8 cellular contexts compared by ENCODE assay signal in the genomic region with DNA sequence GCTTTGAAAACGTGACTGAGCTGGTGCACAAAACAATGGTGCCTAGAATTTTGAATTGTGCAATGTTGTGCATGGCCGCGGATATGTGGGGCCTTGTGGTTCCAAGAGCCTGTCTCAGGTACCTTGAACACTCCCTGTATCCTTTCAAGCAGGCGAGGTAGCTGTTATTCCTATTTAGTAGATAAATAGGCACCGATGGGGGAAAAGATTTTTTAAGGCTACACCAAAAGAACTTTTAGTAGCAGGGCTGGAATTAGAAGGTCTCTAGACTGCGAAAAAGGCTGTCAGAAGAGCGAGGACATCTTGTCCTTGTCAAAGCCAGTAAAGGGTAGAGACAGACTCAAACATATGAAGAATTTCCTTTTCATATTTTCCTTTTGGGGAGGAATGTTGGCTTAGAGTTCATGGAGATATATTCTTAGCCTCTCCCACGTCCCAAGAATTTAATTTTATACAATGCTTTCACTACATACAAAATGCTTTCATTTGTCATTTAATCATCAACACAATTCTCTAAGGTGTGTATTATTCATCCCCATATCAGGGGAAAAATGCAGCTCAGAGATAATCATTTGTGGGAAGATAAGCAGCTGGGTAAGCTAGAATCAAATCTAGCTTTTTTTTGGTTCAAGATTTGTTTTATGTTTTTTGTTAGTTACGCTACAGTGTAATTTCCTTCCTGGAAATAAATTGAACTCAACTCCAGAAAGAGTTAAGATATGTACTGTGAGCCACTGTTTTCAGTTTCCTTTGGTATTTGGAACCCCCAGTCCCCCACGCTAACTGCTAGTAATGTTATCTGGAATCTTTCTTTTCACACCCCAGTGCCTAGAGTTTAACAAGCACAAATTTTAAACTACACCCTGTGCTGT. TPM values are rescaled to one million over a fixed set of nuclear protein-coding genes. Genes with fewer than 3 reads are reported as not detected.
DNase-seq lines count a peak whose midpoint lies in the region; ATAC-seq, FAIRE-seq and TF ChIP-seq lines count a peak whose summit lies in the region.

No MANE protein-coding gene starts in this region.

- H3K9me2 ChIP-seq in GM23338 (ENCODE audit: insufficient read depth) (no peaks in the 10 kb centered on the region), PC-9 (ENCODE audit: insufficient read depth) (no peaks in the 10 kb centered on the region)

- H2AFZ ChIP-seq in GM23338 = no peak overlapping the region; the same call in 1 of the 2 replicates
- H2AFZ ChIP-seq in PC-9 = peak overlapping the region; percentile 74

- in situ Hi-C loops in gastrocnemius medialis (cut with MboI; ENCODE audit: low sequenced_read_pairs in 4 of 4) = no loop called here

- no peak for ATAC-seq in GM23338
- peak; percentile 50 to 59 for ATAC-seq in gastrocnemius medialis
- ATAC-seq in HG03095 (IDR thresholded peaks at IDR 0.05; ENCODE audit: unreplicated experiment) = no peak

- H3K36me3 Mint-ChIP-seq in GM23338 (ENCODE audit: low read depth) = peaks cover 40% of the 10 kb centered on the region

- no peaks in the 10 kb centered on the region for H3K9me3 ChIP-seq in PC-9 (ENCODE audit: insufficient read depth, low read depth)
- H3K9me3 ChIP-seq in iPS DF 6.9 (ENCODE audit: control insufficient read depth, insufficient read depth, low read length) = no peaks in the 10 kb centered on the region
- H3K9me3 ChIP-seq in gastrocnemius medialis = no peaks in the 10 kb centered on the region

- CTCF ChIA-PET in PC-9 (lab: Charles Lee) = interaction anchor here (1.0 kb wide), 1 partner anchor 39 kb away, joined by 5 read pairs; no protein-coding TSS in a partner anchor

- H3K9me3 Mint-ChIP-seq in GM23338 = peaks cover 16% of the 10 kb centered on the region; the same call in 2 of the 3 replicates

- WGBS in iPS DF 6.9 (ENCODE audit: insufficient coverage, insufficient read length) = no CpG with 5 or more reads among the region's 10 CpGs

- H3K4me2 ChIP-seq in GM23338 (peak overlapping the region; percentile 82), PC-9 (peak overlapping the region; percentile 91)

- BruUV-seq in PC-9 (replicated peaks; lab: Mats Ljungman, UMichigan) = TSS peak; percentile 70

- POLR2A ChIA-PET in PC-9 (lab: Charles Lee; ENCODE audit: unreplicated experiment) = interaction anchor here (1.5 kb wide), 1 partner anchor 11 kb away, joined by 9 read pairs; no protein-coding TSS in a partner anchor

- no peak for FAIRE-seq in D721Med (lab: Jason Lieb, UNC)

- DNase-seq in AML-193 (lab: John Stamatoyannopoulos, UW) (peak; percentile 55 to 58), GM23338 (ENCODE audit: low spot score) (peak; percentile 32), PC-9 (no peak), iPS DF 6.9 (ENCODE audit: low read depth, low spot score) (no peak), gastrocnemius medialis (peak; percentile 36 to 65), D721Med (ENCODE audit: insufficient read length, low spot score) (no peak)

- intact Hi-C loops in PC-9 (cut with micrococcal nuclease; ENCODE audit: unreplicated experiment) = loop anchor here (5.0 kb wide), 3 partner anchors 39 to 436 kb away; no protein-coding TSS in a partner anchor
- intact Hi-C loops in gastrocnemius medialis (cut with DNase I; ENCODE audit: low total_unique reads) = no loop called here

- TF ChIP-seq POLR2A in gastrocnemius medialis (IDR thresholded peaks at IDR 0.05) = no peak

- H3K27me3 Mint-ChIP-seq in GM23338 (ENCODE audit: insufficient read depth, low read depth, poor library complexity) = peaks cover 29% of the 10 kb centered on the region

- peaks cover 43% of the 10 kb centered on the region for H3K4me1 Mint-ChIP-seq in GM23338

- H3K4me3 Mint-ChIP-seq in GM23338 = peak overlapping the region; percentile 100

- H3F3A ChIP-seq in GM23338 (replicated peaks; ENCODE audit: low read depth) (peaks cover 32% of the 10 kb centered on the region), PC-9 (ENCODE audit: insufficient read depth, low read depth) (peaks cover 41% of the 10 kb centered on the region)

- H4K20me1 ChIP-seq in GM23338 (replicated peaks; ENCODE audit: insufficient read depth) (peaks cover 30% of the 10 kb centered on the region), PC-9 (ENCODE audit: insufficient read depth) (peaks cover 30% of the 10 kb centered on the region)

- H3K79me2 ChIP-seq in GM23338 (replicated peaks; ENCODE audit: insufficient read depth) (peaks cover 67% of the 10 kb centered on the region), PC-9 (ENCODE audit: low read depth) (peaks cover 70% of the 10 kb centered on the region)

- H3K4me3 ChIP-seq in GM23338 (peak overlapping the region; percentile 99), PC-9 (peak overlapping the region; percentile 77), iPS DF 6.9 (ENCODE audit: low read length) (peak overlapping the region; percentile 97; the same call in 1 of the 2 replicates), gastrocnemius medialis (peak overlapping the region; percentile 88 to 99 (median 94))

- H3K36me3 ChIP-seq in GM23338 (ENCODE audit: insufficient read depth) (peaks cover 26% of the 10 kb centered on the region), PC-9 (ENCODE audit: low read depth) (peaks cover 31% of the 10 kb centered on the region), iPS DF 6.9 (ENCODE audit: control insufficient read depth, insufficient read depth, low read length) (peaks cover 13% of the 10 kb centered on the region; the same call in 1 of the 2 replicates), gastrocnemius medialis (peaks cover 4 to 24% of the 10 kb centered on the region in 2 donors)

- H3K27ac ChIP-seq in GM23338 (ENCODE audit: low read depth) (peak overlapping the region; percentile 99), PC-9 (peak overlapping the region; percentile 96), angular gyrus (ENCODE audit: low read depth, low read length) (peak overlapping the region; percentile 98), iPS DF 6.9 (ENCODE audit: low read length) (no peak overlapping the region), gastrocnemius medialis (peak overlapping the region; percentile 97 to 99 (median 98))

- H3K27me3 ChIP-seq in GM23338 (ENCODE audit: insufficient read depth) (no peaks in the 10 kb centered on the region), PC-9 (ENCODE audit: insufficient read depth, low read depth) (no peaks in the 10 kb centered on the region), iPS DF 6.9 (ENCODE audit: control insufficient read depth, insufficient read depth, low read length) (no peaks in the 10 kb centered on the region), gastrocnemius medialis (no peaks in the 10 kb centered on the region)

- H3K27ac Mint-ChIP-seq in GM23338 = peak overlapping the region; percentile 98

- H3K4me1 ChIP-seq in GM23338 (ENCODE audit: insufficient read depth) (peaks cover 32% of the 10 kb centered on the region), PC-9 (replicated peaks; ENCODE audit: insufficient read depth) (peaks cover 41% of the 10 kb centered on the region), iPS DF 6.9 (ENCODE audit: control insufficient read depth, insufficient read depth, low read length) (no peaks in the 10 kb centered on the region), gastrocnemius medialis (peaks cover 46 to 52% of the 10 kb centered on the region in 2 donors)

- TF ChIP-seq CTCF in GM23338 (conservative IDR thresholded peaks at IDR 0.05; ENCODE audit: low read depth in 2 of 2) (no peak), PC-9 (conservative IDR thresholded peaks at IDR 0.05) (no peak), gastrocnemius medialis (IDR thresholded peaks at IDR 0.05 in 4 of 5, conservative IDR thresholded peaks at IDR 0.05 in 1 of 5) (no peak), D721Med (IDR thresholded peaks at IDR 0.05; ENCODE audit: insufficient read depth, missing control alignments) (no peak)

TF ChIP-seq in GM23338, 12 proteins besides CTCF, POLR2A, EP300 and RAD21 (continues in another document):
- no peak for TF ChIP-seq POLR2AphosphoS5 (IDR thresholded peaks at IDR 0.05; ENCODE audit: low read depth)

RNA-seq across cellular contexts. Expression of a gene that starts 1.7 kb away (rescaled TPM):
- 2,776 and 2,903 TPM in 2 replicates for total RNA-seq in GM23338 (2014; rRNA removed; shearing (Covaris generic))
- polyA plus RNA-seq in GM23338 (2016; fragmentation: Nextera tagmentation; extraction: Ambion mirVana) = 818 and 826 TPM in 2 replicates
- total RNA-seq in PC-9 (2021) (796 and 1,103 TPM in 2 replicates), gastrocnemius medialis (1,000 to 10,000 TPM; 1,017 to 1,596 (median 1,399) TPM)

Comparison
In these comparisons a context has a peak if more than half of its experiments do, and no peak if none do; other contexts are left out.
1. DNase-seq: peak in AML-193 (2 of 2), GM23338 (single experiment) and gastrocnemius medialis (2 of 2); none in PC-9 (0 of 2), iPS DF 6.9 (single experiment) and D721Med (single experiment).
2. ATAC-seq: peak in gastrocnemius medialis (2 of 2); none in GM23338 (single experiment) and HG03095 (single experiment).
3. Peak in every context shown above with its lines, with median percentiles within 50 percentile points of each other: H3K4me3 ChIP-seq.